ENCODE assay signal across 8 cellular contexts in the genomic region with DNA sequence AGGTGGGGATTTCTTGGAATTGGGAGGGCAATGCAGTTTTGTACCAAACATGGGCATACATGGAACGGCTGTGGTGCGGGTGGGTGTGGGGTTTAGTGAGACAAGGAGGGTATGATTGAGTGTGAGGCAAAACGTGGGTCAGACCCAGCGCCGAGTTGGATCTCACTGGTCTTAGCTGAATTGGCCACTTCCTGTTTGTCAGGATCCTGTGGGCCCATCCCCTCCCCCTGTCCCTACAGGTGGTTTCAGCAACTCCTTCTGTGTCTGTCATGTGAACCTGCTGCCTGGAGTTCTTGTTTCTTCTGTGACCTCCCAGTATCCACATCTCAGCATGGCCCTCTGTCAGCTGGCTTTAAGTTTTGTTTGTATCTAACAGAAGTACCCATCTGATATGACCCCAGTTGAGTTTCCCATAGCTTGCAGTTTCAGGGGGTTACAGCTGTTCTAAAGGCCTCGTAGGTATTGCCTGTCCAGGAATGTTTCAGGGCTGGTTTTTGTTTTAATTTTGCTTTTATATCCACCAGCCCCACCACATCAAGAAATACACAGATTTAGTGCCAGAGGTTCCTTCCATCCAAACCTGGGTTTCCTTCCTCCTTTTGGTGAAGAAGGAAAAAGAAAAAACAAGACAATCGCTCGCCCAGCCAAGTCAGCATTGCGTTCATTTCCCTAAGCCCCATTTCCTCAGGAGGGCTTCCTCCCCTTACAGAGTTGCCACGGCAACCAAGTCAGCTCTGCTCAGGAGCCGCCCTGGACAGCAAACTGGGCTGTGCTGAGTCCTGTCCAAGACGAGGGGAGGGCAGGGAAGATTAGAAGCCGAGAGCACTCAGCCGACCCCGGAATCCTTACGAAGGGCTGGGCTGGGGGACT. TPM values are rescaled to one million over a fixed set of nuclear protein-coding genes. Genes with fewer than 3 reads are reported as not detected.
DNase-seq lines count a peak whose midpoint lies in the region; ATAC-seq and TF ChIP-seq lines count a peak whose summit lies in the region.

No MANE protein-coding gene starts in this region.

- peak overlapping the region; percentile 88 for H3K27ac Mint-ChIP-seq in T-helper 2 cell treated with Interferon-gamma antibody and Interleukin-4, amounts not matched to agents 5 μg/mL and 100 μg/mL, for 36 hours

- peak overlapping the region; percentile 62 for H3K4me3 Mint-ChIP-seq in T-helper 2 cell treated with Interferon-gamma antibody and Interleukin-4, amounts not matched to agents 5 μg/mL and 100 μg/mL, for 36 hours

- no peaks in the 10 kb centered on the region for H3K27me3 ChIP-seq in cardiac muscle cell
- no peaks in the 10 kb centered on the region for H3K27me3 ChIP-seq in gastrocnemius medialis

- H3K9me3 Mint-ChIP-seq in T-helper 2 cell treated with Interferon-gamma antibody and Interleukin-4, amounts not matched to agents 5 μg/mL and 100 μg/mL, for 36 hours = no peaks in the 10 kb centered on the region

- H3K36me3 Mint-ChIP-seq in T-helper 2 cell treated with Interferon-gamma antibody and Interleukin-4, amounts not matched to agents 5 μg/mL and 100 μg/mL, for 36 hours (ENCODE audit: low read depth) = peaks cover 52% of the 10 kb centered on the region

- no peaks in the 10 kb centered on the region for H3K27me3 Mint-ChIP-seq in T-helper 2 cell treated with Interferon-gamma antibody and Interleukin-4, amounts not matched to agents 5 μg/mL and 100 μg/mL, for 36 hours (ENCODE audit: low read depth)

- ATAC-seq in HG03108 (IDR thresholded peaks at IDR 0.05; ENCODE audit: unreplicated experiment) (peak; percentile 51), gastrocnemius medialis (no peak), HG02840 (IDR thresholded peaks at IDR 0.05; ENCODE audit: low FRiP score, unreplicated experiment) (no peak), GM19351 (IDR thresholded peaks at IDR 0.05; ENCODE audit: unreplicated experiment) (no peak)

- intact Hi-C loops in gastrocnemius medialis (cut with DNase I; ENCODE audit: low total_unique reads) = no loop called here

- no peak for TF ChIP-seq POLR2A in gastrocnemius medialis (IDR thresholded peaks at IDR 0.05)

- H3K4me1 Mint-ChIP-seq in T-helper 2 cell treated with Interferon-gamma antibody and Interleukin-4, amounts not matched to agents 5 μg/mL and 100 μg/mL, for 36 hours (ENCODE audit: low read depth) = peaks cover 48% of the 10 kb centered on the region

- H3K9me3 ChIP-seq in cardiac muscle cell (ENCODE audit: low read depth) (no peaks in the 10 kb centered on the region), gastrocnemius medialis (no peaks in the 10 kb centered on the region)

- no peak overlapping the region for H3K4me3 ChIP-seq in cardiac muscle cell
- no peak overlapping the region for H3K4me3 ChIP-seq in gastrocnemius medialis

- DNase-seq in T-helper 2 cell treated with Interferon-gamma antibody and Interleukin-4, amounts not matched to agents 5 μg/mL and 100 μg/mL, for 36 hours (ENCODE audit: low spot score) = peak; percentile 33
- DNase-seq in cardiac muscle cell (ENCODE audit: low read depth in 1 of 2, low spot score in 1 of 2) = peak; percentile 58 to 82
- DNase-seq in gastrocnemius medialis = no peak
- DNase-seq in midbrain (lab: John Stamatoyannopoulos, UW) = no peak
- DNase-seq in NCI-H2107 (lab: John Stamatoyannopoulos, UW) = no peak

- H3K36me3 ChIP-seq in cardiac muscle cell (no peaks in the 10 kb centered on the region), gastrocnemius medialis (no peaks in the 10 kb centered on the region)

- H3K4me1 ChIP-seq in cardiac muscle cell (ENCODE audit: low read depth) (peaks cover 13% of the 10 kb centered on the region), gastrocnemius medialis (peaks cover 5 to 8% of the 10 kb centered on the region in 2 donors)

- TF ChIP-seq CTCF in cardiac muscle cell (IDR thresholded peaks at IDR 0.05; ENCODE audit: low read depth, low read length) (no peak), gastrocnemius medialis (IDR thresholded peaks at IDR 0.05 in 4 of 5, conservative IDR thresholded peaks at IDR 0.05 in 1 of 5) (no peak)

- in situ Hi-C loops in gastrocnemius medialis (cut with MboI; ENCODE audit: low sequenced_read_pairs in 4 of 4) = no loop called here

- H3K27ac ChIP-seq in cardiac muscle cell (no peak overlapping the region), gastrocnemius medialis (peak overlapping the region; percentile 33 to 55 (median 50))

RNA-seq across cellular contexts. Expression of gene APOL1, which starts 6.1 kb away (rescaled TPM):
- total RNA-seq in cardiac muscle cell (0.11 TPM in 1 of 2 replicates, not detected in the other), gastrocnemius medialis (10 to 100 TPM in 1 of 4 donors, 1 to 10 TPM in 2, under 1 TPM in 1; 0.87 to 11.1 (median 6.2) TPM)
- polyA plus RNA-seq in cardiac muscle cell = 0.06 TPM in 1 of 2 replicates, not detected in the other

RNA-seq across cellular contexts. Expression of gene APOL2, which starts 19.7 kb away (rescaled TPM):
- total RNA-seq in cardiac muscle cell (14.7 and 15.1 TPM in 2 replicates), gastrocnemius medialis (10 to 100 TPM in 3 of 4 donors, 1 to 10 TPM in 1; 8.7 to 25.5 (median 20.9) TPM)
- polyA plus RNA-seq in cardiac muscle cell = 8.7 and 10.8 TPM in 2 replicates

RNA-seq across cellular contexts. Expression of gene APOL4, which starts 57.4 kb away (rescaled TPM):
- 0.04 and 0.27 TPM in 2 replicates for total RNA-seq in cardiac muscle cell
- not detected in 2 replicates for polyA plus RNA-seq in cardiac muscle cell
- 1 to 10 TPM in 3 of 4 donors, not detected in 1; 1.5 to 2.3 (median 2.0) TPM for total RNA-seq in gastrocnemius medialis

Comparison
In these comparisons a context has a peak if more than half of its experiments do, and no peak if none do; other contexts are left out.
1. DNase-seq: peak in T-helper 2 cell treated with Interferon-gamma antibody and Interleukin-4, amounts not matched to agents 5 μg/mL and 100 μg/mL, for 36 hours (single experiment) and cardiac muscle cell (2 of 2); none in gastrocnemius medialis (0 of 2), midbrain (single experiment) and NCI-H2107 (single experiment).